In the genomic region with DNA sequence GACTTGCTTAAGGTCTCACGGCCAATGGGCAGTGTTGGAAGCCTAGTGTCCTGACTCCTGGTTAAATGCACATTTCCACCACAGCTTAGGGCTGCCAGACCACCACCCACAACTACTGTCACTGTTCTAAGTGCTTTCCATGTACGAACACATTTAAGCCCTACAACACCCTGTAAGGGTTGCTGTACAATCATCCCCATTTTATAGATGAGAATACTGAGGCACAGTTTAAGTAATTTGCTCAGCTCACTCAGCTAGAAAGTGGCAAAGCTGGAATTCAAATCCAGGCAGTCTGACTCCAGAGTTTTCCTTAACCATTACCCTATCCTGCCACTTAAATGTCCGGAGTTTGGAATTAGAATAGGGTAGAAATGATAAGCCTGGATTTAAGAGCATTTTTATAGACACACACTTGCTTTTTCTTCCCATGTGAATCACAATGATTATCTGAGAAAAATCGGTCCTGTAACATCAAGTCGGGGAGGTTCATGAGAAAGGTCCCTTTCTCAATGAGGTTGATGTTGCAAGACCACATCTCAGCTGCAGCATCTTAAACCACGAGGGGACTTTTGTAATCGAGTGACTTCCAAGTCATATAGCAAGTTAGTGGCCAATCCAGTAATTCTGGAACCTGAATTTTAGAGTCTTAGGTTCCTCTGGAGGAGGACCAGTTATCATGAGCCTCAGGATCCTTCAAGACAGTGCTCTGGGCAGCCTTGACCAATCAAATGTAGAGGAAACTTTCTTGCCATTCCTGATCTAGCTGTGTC, we compare ENCODE assay signal across 14 cellular contexts. TPM values are rescaled to one million over a fixed set of nuclear protein-coding genes. Genes with fewer than 3 reads are reported as not detected.
DNase-seq lines count a peak whose midpoint lies in the region; ATAC-seq, FAIRE-seq and TF ChIP-seq lines count a peak whose summit lies in the region.
"Had no signal": no experiment of that assay in that cellular context is flagged by ENCODE, and none has a peak within 500 bp of the region (broad histone marks: within the 10 kb centered on the region; RNA-seq: fewer than 3 reads in every experiment).

No MANE protein-coding gene starts in this region.

- H3K4me2 ChIP-seq in GM12878 (ENCODE audit: control insufficient read depth, insufficient read depth) (no peak overlapping the region), smooth muscle cell (no peak overlapping the region)
- H3K4me2 ChIP-seq: GM23338 had no signal

- TF ChIP-seq EP300 in GM12878 (IDR thresholded peaks at IDR 0.05; ENCODE audit: borderline replicate concordance in 1 of 2, control insufficient read depth in 1 of 2, low read depth in 2 of 2, low read length in 2 of 2) = no peak

- peaks cover 50% of the 10 kb centered on the region for H3K4me1 Mint-ChIP-seq in activated CD8-positive, alpha-beta memory T cell treated with anti-CD3 and anti-CD28 coated beads, Interleukin-2, amount 10 ng/mL, durations not matched to agents 7 days and 5 days
- peaks cover 54% of the 10 kb centered on the region for H3K4me1 Mint-ChIP-seq in stimulated activated memory B cell treated with anti-CD40 and anti-IgM and Interleukin-4, amounts not matched to agents 10 μg/mL and 1 μg/mL and 100 μg/mL, for 72 hours

- no peak for TF ChIP-seq RAD21 in GM12878 (IDR thresholded peaks at IDR 0.05; ENCODE audit: insufficient read depth, low read depth, low read length)

- H3F3A ChIP-seq in smooth muscle cell (ENCODE audit: low read depth) = no peaks in the 10 kb centered on the region

- no peak for TF ChIP-seq POLR2A in GM12878 (IDR thresholded peaks at IDR 0.05; ENCODE audit: low read depth, low read length)

- in situ Hi-C loops in GM12878 (cut with MboI) = no loop called here

- H3K79me2 ChIP-seq in GM12878 (ENCODE audit: control insufficient read depth, insufficient read depth, low read length) = peaks cover 34% of the 10 kb centered on the region
- H3K79me2 ChIP-seq in smooth muscle cell (ENCODE audit: low read depth) = no peaks in the 10 kb centered on the region

- H2AFZ ChIP-seq in GM12878 (ENCODE audit: control insufficient read depth, low read depth, low read length) (no peak overlapping the region), smooth muscle cell (ENCODE audit: low read depth) (no peak overlapping the region)
- H2AFZ ChIP-seq: GM23338 had no signal

- POLR2A ChIA-PET in GM12878 (lab: Charles Lee) = interaction anchor here (0.7 to 1.5 kb wide), 4 partner anchors 10 to 154 kb away, joined by 3 read pairs; no protein-coding TSS in a partner anchor

- ATAC-seq in activated CD8-positive, alpha-beta memory T cell treated with anti-CD3 and anti-CD28 coated beads, Interleukin-2, amount 10 ng/mL, durations not matched to agents 7 days and 5 days = no peak
- ATAC-seq in GM12878 (peak; percentile 2; the same call in 1 of the 3 replicates), HG02588 (IDR thresholded peaks at IDR 0.05; ENCODE audit: unreplicated experiment) (no peak)
- ATAC-seq in stimulated activated memory B cell treated with anti-CD40 and anti-IgM and Interleukin-4, amounts not matched to agents 10 μg/mL and 1 μg/mL and 100 μg/mL, for 72 hours = no peak

- H3K9ac ChIP-seq in GM12878 (ENCODE audit: control insufficient read depth, insufficient read depth, low read length) = no peak overlapping the region
- H3K9ac ChIP-seq in smooth muscle cell (ENCODE audit: low read depth) = no peak overlapping the region

- H3K4me3 ChIP-seq in GM12878 = no peak overlapping the region
- no peak overlapping the region for H3K4me3 ChIP-seq in smooth muscle cell
- H3K4me3 ChIP-seq: GM23338, ovary had no signal

- H3K27ac ChIP-seq in GM12878 (ENCODE audit: control insufficient read depth, insufficient read depth) (no peak overlapping the region; the same call in 1 of the 2 replicates), smooth muscle cell (ENCODE audit: low read depth) (no peak overlapping the region)
- H3K27ac ChIP-seq: ovary had no signal

- no peaks in the 10 kb centered on the region for H3K27me3 ChIP-seq in GM12878 (replicated peaks in 1 of 2; ENCODE audit: control insufficient read depth in 2 of 2, insufficient read depth in 2 of 2, low read length in 1 of 2)
- H3K27me3 ChIP-seq in smooth muscle cell (ENCODE audit: low read depth) = no peaks in the 10 kb centered on the region
- H3K27me3 ChIP-seq: ovary had no signal

- CTCF ChIA-PET in activated CD8-positive, alpha-beta memory T cell treated with anti-CD3 and anti-CD28 coated beads, Interleukin-2, amount 10 ng/mL, durations not matched to agents 7 days and 5 days (lab: Charles Lee) = interaction anchor here (1.3 to 21.2 kb wide), 4 partner anchors 8 to 31 kb away, joined by 3 to 308 read pairs (median 29); a partner anchor contains a TSS
- CTCF ChIA-PET in GM12878 (lab: Yijun Ruan, JAX) = interaction anchor here (0.6 to 28.3 kb wide), 3 partner anchors 18 to 78 kb away, joined by 3 to 784 read pairs (median 142); no protein-coding TSS in a partner anchor

- WGBS in GM12878 (ENCODE audit: insufficient coverage, insufficient replicate concordance, low lambda C conversion rate, missing lambda C conversion rate) = 43% methylated on average over 7 of the region's 7 CpGs
- 85% methylated on average over 7 of the region's 7 CpGs for WGBS in smooth muscle cell (ENCODE audit: low lambda C conversion rate)

- SMC1A ChIA-PET in GM12878 (lab: Charles Lee; ENCODE audit: uncharacterized antibody, unreplicated experiment) = interaction anchor here (0.6 to 14.8 kb wide), 4 partner anchors 16 to 1309 kb away, joined by 3 to 201 read pairs (median 38); no protein-coding TSS in a partner anchor

- no TSS peak for BruUV-seq in GM12878 (replicated peaks; lab: Mats Ljungman, UMichigan)

- DNase-seq in activated CD8-positive, alpha-beta memory T cell treated with anti-CD3 and anti-CD28 coated beads, Interleukin-2, amount 10 ng/mL, durations not matched to agents 7 days and 5 days = no peak
- DNase-seq in activated CD8-positive, alpha-beta memory T cell treated with anti-CD3 and anti-CD28 coated beads for 24 hours = no peak
- DNase-seq in NOMO-1 treated with DMSO at 0.1 percent for 48 hours (lab: John Stamatoyannopoulos, UW; ENCODE audit: unreplicated experiment) (peak; percentile 85), GM12878 (ENCODE audit: low read depth, low spot score) (no peak), smooth muscle cell (lab: John Stamatoyannopoulos, UW; ENCODE audit: unreplicated experiment) (no peak), COLO668 (lab: John Stamatoyannopoulos, UW; ENCODE audit: unreplicated experiment) (no peak)
- DNase-seq: ACHN, cortex of kidney, NCI-H2227 treated with DMSO at 0.1 percent for 48 hours, ovary had no signal

- H3K9me3 ChIP-seq in GM12878 (replicated peaks; ENCODE audit: control insufficient read depth, insufficient read depth, low read length) (no peaks in the 10 kb centered on the region), smooth muscle cell (replicated peaks; ENCODE audit: low read depth) (no peaks in the 10 kb centered on the region)
- H3K9me3 ChIP-seq: ovary had no signal

- peaks cover 13 to 22% of the 10 kb centered on the region in 2 experiments; a peak in 3 of 4 replicates for H3K36me3 ChIP-seq in GM12878 (ENCODE audit: control insufficient read depth in 2 of 2, insufficient read depth in 2 of 2, low read length in 1 of 2)
- H3K36me3 ChIP-seq in smooth muscle cell (ENCODE audit: low read depth) = no peaks in the 10 kb centered on the region
- H3K36me3 ChIP-seq: ovary had no signal

- H3K36me3 Mint-ChIP-seq in activated CD8-positive, alpha-beta memory T cell treated with anti-CD3 and anti-CD28 coated beads, Interleukin-2, amount 10 ng/mL, durations not matched to agents 7 days and 5 days = peaks cover 62% of the 10 kb centered on the region
- H3K36me3 Mint-ChIP-seq in stimulated activated memory B cell treated with anti-CD40 and anti-IgM and Interleukin-4, amounts not matched to agents 10 μg/mL and 1 μg/mL and 100 μg/mL, for 72 hours = peaks cover 5% of the 10 kb centered on the region

- H4K20me1 ChIP-seq in GM12878 (ENCODE audit: control insufficient read depth, insufficient read depth) (no peaks in the 10 kb centered on the region), smooth muscle cell (ENCODE audit: low read depth) (no peaks in the 10 kb centered on the region)

- TF ChIP-seq CTCF in GM12878 (IDR thresholded peaks at IDR 0.05 in 2 of 3, conservative IDR thresholded peaks at IDR 0.05 in 1 of 3; ENCODE audit: control insufficient read depth in 2 of 3, extremely low read depth in 1 of 3, insufficient read depth in 1 of 3, low read depth in 3 of 3, low read length in 3 of 3) = no peak
- no peak for TF ChIP-seq CTCF in smooth muscle cell (IDR thresholded peaks at IDR 0.05; ENCODE audit: borderline replicate concordance, insufficient read depth, poor library complexity, severe bottlenecking)

- H3K9me3 Mint-ChIP-seq in activated CD8-positive, alpha-beta memory T cell treated with anti-CD3 and anti-CD28 coated beads, Interleukin-2, amount 10 ng/mL, durations not matched to agents 7 days and 5 days (ENCODE audit: low read depth) = no peaks in the 10 kb centered on the region
- no peaks in the 10 kb centered on the region for H3K9me3 Mint-ChIP-seq in stimulated activated memory B cell treated with anti-CD40 and anti-IgM and Interleukin-4, amounts not matched to agents 10 μg/mL and 1 μg/mL and 100 μg/mL, for 72 hours
- H3K9me3 Mint-ChIP-seq: GM23338 had no signal

- no peak overlapping the region for H3K4me3 Mint-ChIP-seq in activated CD8-positive, alpha-beta memory T cell treated with anti-CD3 and anti-CD28 coated beads, Interleukin-2, amount 10 ng/mL, durations not matched to agents 7 days and 5 days
- no peak overlapping the region for H3K4me3 Mint-ChIP-seq in stimulated activated memory B cell treated with anti-CD40 and anti-IgM and Interleukin-4, amounts not matched to agents 10 μg/mL and 1 μg/mL and 100 μg/mL, for 72 hours
- H3K4me3 Mint-ChIP-seq: GM23338 had no signal

- H3K4me1 ChIP-seq in GM12878 (ENCODE audit: control insufficient read depth, insufficient read depth, low read length) (peaks cover 34% of the 10 kb centered on the region), smooth muscle cell (ENCODE audit: low read depth) (no peaks in the 10 kb centered on the region)

- RAD21 ChIA-PET in GM12878 (lab: Charles Lee; ENCODE audit: unreplicated experiment) = interaction anchor here (8.0 to 11.3 kb wide), 2 partner anchors 17 to 25 kb away, joined by 67 to 153 read pairs; no protein-coding TSS in a partner anchor

- H3K27ac Mint-ChIP-seq in activated CD8-positive, alpha-beta memory T cell treated with anti-CD3 and anti-CD28 coated beads, Interleukin-2, amount 10 ng/mL, durations not matched to agents 7 days and 5 days = peak overlapping the region; percentile 9
- peak overlapping the region; percentile 26 for H3K27ac Mint-ChIP-seq in stimulated activated memory B cell treated with anti-CD40 and anti-IgM and Interleukin-4, amounts not matched to agents 10 μg/mL and 1 μg/mL and 100 μg/mL, for 72 hours
- H3K27ac Mint-ChIP-seq: GM23338 had no signal

- no peaks in the 10 kb centered on the region for H3K27me3 Mint-ChIP-seq in activated CD8-positive, alpha-beta memory T cell treated with anti-CD3 and anti-CD28 coated beads, Interleukin-2, amount 10 ng/mL, durations not matched to agents 7 days and 5 days
- no peaks in the 10 kb centered on the region for H3K27me3 Mint-ChIP-seq in stimulated activated memory B cell treated with anti-CD40 and anti-IgM and Interleukin-4, amounts not matched to agents 10 μg/mL and 1 μg/mL and 100 μg/mL, for 72 hours

- intact Hi-C loops in GM12878 (cut with micrococcal nuclease; ENCODE audit: unreplicated experiment) = no loop called here

- FAIRE-seq in GM12878 (lab: Jason Lieb, UNC) = no peak
- FAIRE-seq: GM18507 had no signal

RNA-seq across cellular contexts. Expression of a gene that starts 8.6 kb away (rescaled TPM):
- 100 to 1,000 TPM in 1 of 2 experiments, 10 to 100 TPM in 1; 77.4 to 103 TPM for total RNA-seq in activated CD8-positive, alpha-beta memory T cell treated with anti-CD3 and anti-CD28 coated beads, Interleukin-2, amount 10 ng/mL, durations not matched to agents 7 days and 5 days
- 14.2 and 14.7 TPM in 2 replicates for total RNA-seq in GM12878 (2013; cell fraction: nucleolus; rRNA removed)
- total RNA-seq in GM12878 (2014; rRNA removed) (23.7 and 24.6 TPM in 2 replicates), GM12878 (2014; rRNA removed; fragmentation: Illumina TruSeq; extraction: Trizol) (13.4 and 14.7 TPM in 2 replicates), GM12878 (2021) (24.0 and 27.2 TPM in 2 replicates), smooth muscle cell (0.63 and 1.2 TPM in 2 replicates)
- 3.7 TPM for polyA plus RNA-seq in GM12878 (2011; ENCODE audit: low read depth)
- polyA plus RNA-seq in GM12878 (2011; rRNA removed) (2.3 and 3.8 TPM in 2 replicates), GM12878 (2014; fragmentation: Illumina TruSeq; extraction: Trizol) (9.0 and 14.5 TPM in 2 replicates), GM12878 (2014; fragmentation: Nextera tagmentation; extraction: Ambion mirVana) (1 to 10 TPM; 4.3 to 4.6 TPM), GM12878 (2014; rRNA removed) (10.4 and 12.2 TPM in 2 replicates), GM12878 (2016; fragmentation: Nextera tagmentation; extraction: Ambion mirVana) (10 to 100 TPM; 17.5 to 18.0 TPM), smooth muscle cell (1.4 and 2.1 TPM in 2 replicates)
- polyA plus RNA-seq in GM12878 (2011; cell fraction: cytosol; rRNA removed) = 5.3 and 5.9 TPM in 2 replicates
- 6.6 and 13.6 TPM in 2 replicates for polyA plus RNA-seq in GM12878 (2011; cell fraction: nucleus; rRNA removed)
- polyA plus RNA-seq in GM12878 (2012) = 3.7 and 5.5 TPM in 2 replicates
- 6.4 and 10.4 TPM in 2 replicates for polyA minus RNA-seq in GM12878 (2011; rRNA and poly(A)+ RNA removed)
- polyA minus RNA-seq in GM12878 (2011; cell fraction: cytosol; rRNA and poly(A)+ RNA removed) = 4.5 and 6.9 TPM in 2 replicates
- 4.4 and 8.8 TPM in 2 replicates for polyA minus RNA-seq in GM12878 (2011; cell fraction: nucleus; rRNA and poly(A)+ RNA removed)

RNA-seq across cellular contexts. Expression of a gene that starts 36.9 kb away (rescaled TPM):
- total RNA-seq in activated CD8-positive, alpha-beta memory T cell treated with anti-CD3 and anti-CD28 coated beads, Interleukin-2, amount 10 ng/mL, durations not matched to agents 7 days and 5 days = 10 to 100 TPM; 14.4 to 34.2 TPM
- 69.8 and 72.4 TPM in 2 replicates for total RNA-seq in GM12878 (2013; cell fraction: nucleolus; rRNA removed)
- 403 and 449 TPM in 2 replicates for total RNA-seq in GM12878 (2014; rRNA removed)
- total RNA-seq in GM12878 (2014; rRNA removed; fragmentation: Illumina TruSeq; extraction: Trizol) = 129 and 136 TPM in 2 replicates
- 278 and 285 TPM in 2 replicates for total RNA-seq in GM12878 (2021)
- polyA plus RNA-seq in GM12878 (2011; ENCODE audit: low read depth) = 28.8 TPM
- polyA plus RNA-seq in GM12878 (2011; rRNA removed) = 33.6 and 44.0 TPM in 2 replicates
- 121 and 124 TPM in 2 replicates for polyA plus RNA-seq in GM12878 (2011; cell fraction: cytosol; rRNA removed)
- polyA plus RNA-seq in GM12878 (2011; cell fraction: nucleus; rRNA removed) = 76.0 and 85.6 TPM in 2 replicates
- 61.0 and 127 TPM in 2 replicates for polyA plus RNA-seq in GM12878 (2012)
- polyA plus RNA-seq in GM12878 (2014; fragmentation: Illumina TruSeq; extraction: Trizol) = 44.0 and 122 TPM in 2 replicates
- 100 to 1,000 TPM in 1 of 2 experiments, 10 to 100 TPM in 1; 42.7 to 104 TPM for polyA plus RNA-seq in GM12878 (2014; fragmentation: Nextera tagmentation; extraction: Ambion mirVana)
- 389 and 394 TPM in 2 replicates for polyA plus RNA-seq in GM12878 (2014; rRNA removed)
- polyA plus RNA-seq in GM12878 (2016; fragmentation: Nextera tagmentation; extraction: Ambion mirVana) = 100 to 1,000 TPM; 459 to 475 TPM
- polyA minus RNA-seq in GM12878 (2011; rRNA and poly(A)+ RNA removed) = 19.2 and 51.3 TPM in 2 replicates
- polyA minus RNA-seq in GM12878 (2011; cell fraction: cytosol; rRNA and poly(A)+ RNA removed) = 35.9 and 41.3 TPM in 2 replicates
- 76.6 and 97.0 TPM in 2 replicates for polyA minus RNA-seq in GM12878 (2011; cell fraction: nucleus; rRNA and poly(A)+ RNA removed)
- 629 and 752 TPM in 2 replicates for total RNA-seq in smooth muscle cell
- polyA plus RNA-seq in smooth muscle cell = 929 and 1,018 TPM in 2 replicates

RNA-seq across cellular contexts. Expression of a gene that starts 38.5 kb away (rescaled TPM):
- total RNA-seq in activated CD8-positive, alpha-beta memory T cell treated with anti-CD3 and anti-CD28 coated beads, Interleukin-2, amount 10 ng/mL, durations not matched to agents 7 days and 5 days = under 1 TPM in 1 of 2 experiments, not detected in 1; 0.35 TPM
- not detected in 2 replicates for total RNA-seq in GM12878 (2013; cell fraction: nucleolus; rRNA removed)
- 0.44 and 0.56 TPM in 2 replicates for total RNA-seq in GM12878 (2014; rRNA removed)
- total RNA-seq in GM12878 (2014; rRNA removed; fragmentation: Illumina TruSeq; extraction: Trizol) = 0.13 and 0.18 TPM in 2 replicates
- 0.66 and 0.92 TPM in 2 replicates for total RNA-seq in GM12878 (2021)
- not detected for polyA plus RNA-seq in GM12878 (2011; ENCODE audit: low read depth)
- 0.04 TPM in 1 of 2 replicates, not detected in the other for polyA plus RNA-seq in GM12878 (2011; rRNA removed)
- polyA plus RNA-seq in GM12878 (2011; cell fraction: cytosol; rRNA removed) = 0.03 TPM in 2 replicates
- 0.24 and 0.29 TPM in 2 replicates for polyA plus RNA-seq in GM12878 (2011; cell fraction: nucleus; rRNA removed)
- polyA plus RNA-seq in GM12878 (2012) = not detected in 2 replicates
- 0.34 and 0.76 TPM in 2 replicates for polyA plus RNA-seq in GM12878 (2014; fragmentation: Illumina TruSeq; extraction: Trizol)
- under 1 TPM in 1 of 2 experiments, not detected in 1; 0.07 TPM for polyA plus RNA-seq in GM12878 (2014; fragmentation: Nextera tagmentation; extraction: Ambion mirVana)
- 0.44 and 0.65 TPM in 2 replicates for polyA plus RNA-seq in GM12878 (2014; rRNA removed)
- under 1 TPM; 0.33 to 0.34 TPM for polyA plus RNA-seq in GM12878 (2016; fragmentation: Nextera tagmentation; extraction: Ambion mirVana)
- not detected in 2 replicates for polyA minus RNA-seq in GM12878 (2011; rRNA and poly(A)+ RNA removed)
- polyA minus RNA-seq in GM12878 (2011; cell fraction: cytosol; rRNA and poly(A)+ RNA removed) = not detected in 2 replicates
- not detected in 2 replicates for polyA minus RNA-seq in GM12878 (2011; cell fraction: nucleus; rRNA and poly(A)+ RNA removed)
- 16.2 and 28.9 TPM in 2 replicates for total RNA-seq in smooth muscle cell
- 14.8 and 16.3 TPM in 2 replicates for polyA plus RNA-seq in smooth muscle cell
